ENCODE assay signal across 1 cellular context in the genomic region with DNA sequence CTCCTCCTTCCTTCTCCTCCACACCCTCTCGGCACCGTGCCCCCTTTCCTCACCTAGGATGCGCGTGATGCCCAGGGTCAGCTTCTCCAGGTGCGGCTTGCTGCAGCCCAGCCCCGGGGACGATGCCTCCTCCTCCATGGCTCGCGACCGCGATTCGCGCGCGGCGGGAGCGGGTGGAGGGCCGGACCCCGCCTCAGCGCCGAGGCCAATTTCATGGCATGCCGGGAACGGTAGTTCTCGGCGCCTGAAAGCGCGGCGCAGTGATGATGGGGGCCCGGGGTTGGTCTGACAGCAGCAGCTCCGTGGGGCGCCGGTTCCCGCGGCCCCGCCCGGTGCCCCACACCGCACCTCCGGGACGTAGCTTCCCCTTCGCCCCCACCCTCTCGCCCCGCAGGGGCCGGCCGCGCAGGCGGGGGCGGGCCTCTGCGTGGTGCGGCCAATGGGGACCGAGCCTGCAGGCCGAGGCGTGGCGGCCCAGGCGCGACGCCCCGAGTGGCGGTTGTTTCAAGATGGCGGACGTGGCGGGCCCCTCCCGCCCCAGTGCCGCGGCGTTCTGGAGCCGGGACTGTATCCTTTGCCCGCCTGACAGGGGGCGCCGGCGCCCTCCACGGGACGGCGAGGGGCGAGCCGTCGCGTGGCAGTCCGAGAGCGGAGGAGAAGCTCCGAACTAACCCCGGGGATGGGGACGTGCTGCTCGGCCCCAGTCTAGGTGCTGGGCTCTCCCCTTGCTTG.
TF ChIP-seq lines count a peak whose summit lies in the region.

A gene (plus strand): TSS at position 498 of the 732 bp plus-strand sequence. CDS start 12 bp downstream, at position 510.
A gene with protein sequence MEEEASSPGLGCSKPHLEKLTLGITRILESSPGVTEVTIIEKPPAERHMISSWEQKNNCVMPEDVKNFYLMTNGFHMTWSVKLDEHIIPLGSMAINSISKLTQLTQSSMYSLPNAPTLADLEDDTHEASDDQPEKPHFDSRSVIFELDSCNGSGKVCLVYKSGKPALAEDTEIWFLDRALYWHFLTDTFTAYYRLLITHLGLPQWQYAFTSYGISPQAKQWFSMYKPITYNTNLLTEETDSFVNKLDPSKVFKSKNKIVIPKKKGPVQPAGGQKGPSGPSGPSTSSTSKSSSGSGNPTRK (minus strand): TSS at position 373 of the 732 bp plus-strand sequence. CDS start 235 bp downstream, at position 138.

TF ChIP-seq in HepG2, 621 proteins besides CTCF, POLR2A, EP300 and RAD21 (continued from another document and continues in another):
- TF ChIP-seq, protein P1, sequence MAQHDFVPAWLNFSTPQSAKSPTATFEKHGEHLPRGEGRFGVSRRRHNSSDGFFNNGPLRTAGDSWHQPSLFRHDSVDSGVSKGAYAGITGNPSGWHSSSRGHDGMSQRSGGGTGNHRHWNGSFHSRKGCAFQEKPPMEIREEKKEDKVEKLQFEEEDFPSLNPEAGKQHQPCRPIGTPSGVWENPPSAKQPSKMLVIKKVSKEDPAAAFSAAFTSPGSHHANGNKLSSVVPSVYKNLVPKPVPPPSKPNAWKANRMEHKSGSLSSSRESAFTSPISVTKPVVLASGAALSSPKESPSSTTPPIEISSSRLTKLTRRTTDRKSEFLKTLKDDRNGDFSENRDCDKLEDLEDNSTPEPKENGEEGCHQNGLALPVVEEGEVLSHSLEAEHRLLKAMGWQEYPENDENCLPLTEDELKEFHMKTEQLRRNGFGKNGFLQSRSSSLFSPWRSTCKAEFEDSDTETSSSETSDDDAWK (CRISPR knock-in tag; IDR thresholded peaks at IDR 0.05), result no peak
- TF ChIP-seq TBL1XR1 (IDR thresholded peaks at IDR 0.05; ENCODE audit: borderline replicate concordance, low read length, partially characterized antibody), result no peak
- no peak for TF ChIP-seq ZNF878 (CRISPR knock-in tag; IDR thresholded peaks at IDR 0.05)
- TF ChIP-seq, protein P2, sequence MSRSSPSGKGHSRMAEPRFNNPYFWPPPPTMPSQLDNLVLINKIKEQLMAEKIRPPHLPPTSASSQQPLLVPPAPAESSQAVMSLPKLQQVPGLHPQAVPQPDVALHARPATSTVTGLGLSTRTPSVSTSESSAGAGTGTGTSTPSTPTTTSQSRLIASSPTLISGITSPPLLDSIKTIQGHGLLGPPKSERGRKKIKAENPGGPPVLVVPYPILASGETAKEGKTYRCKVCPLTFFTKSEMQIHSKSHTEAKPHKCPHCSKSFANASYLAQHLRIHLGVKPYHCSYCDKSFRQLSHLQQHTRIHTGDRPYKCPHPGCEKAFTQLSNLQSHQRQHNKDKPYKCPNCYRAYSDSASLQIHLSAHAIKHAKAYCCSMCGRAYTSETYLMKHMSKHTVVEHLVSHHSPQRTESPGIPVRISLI (CRISPR knock-in tag; IDR thresholded peaks at IDR 0.05; ENCODE audit: borderline replicate concordance), result no peak
- peak; percentile 14; the same call in 1 of the 2 replicates for TF ChIP-seq ZNF570 (CRISPR knock-in tag; IDR thresholded peaks at IDR 0.05; ENCODE audit: borderline replicate concordance)
- no peak for TF ChIP-seq ZNF782 (CRISPR knock-in tag; IDR thresholded peaks at IDR 0.05; ENCODE audit: borderline replicate concordance)
- TF ChIP-seq NFKB2 (CRISPR knock-in tag; IDR thresholded peaks at IDR 0.05; ENCODE audit: borderline replicate concordance), result peak; percentile 48; the same call in 1 of the 2 replicates
- TF ChIP-seq ZNF441 (CRISPR knock-in tag; IDR thresholded peaks at IDR 0.05; ENCODE audit: borderline replicate concordance), result peak; percentile 49; the same call in 1 of the 2 replicates
- 0 out of 2 replicates have a peak, but pooled peaks have one; percentile 54 for TF ChIP-seq ZNF788 (CRISPR knock-in tag; IDR thresholded peaks at IDR 0.05; ENCODE audit: borderline replicate concordance)
- TF ChIP-seq ELF1 (CRISPR knock-in tag; IDR thresholded peaks at IDR 0.05), result no peak
- peak; percentile 56 for TF ChIP-seq BRD4 (CRISPR knock-in tag; IDR thresholded peaks at IDR 0.05)
- TF ChIP-seq SRY (CRISPR knock-in tag; IDR thresholded peaks at IDR 0.05), result peak; percentile 30; the same call in 1 of the 2 replicates
- TF ChIP-seq ADNP (CRISPR knock-in tag; IDR thresholded peaks at IDR 0.05), result peak; percentile 85
- peak; percentile 74; the same call in 1 of the 2 replicates for TF ChIP-seq ZNF34 (CRISPR knock-in tag; IDR thresholded peaks at IDR 0.05; ENCODE audit: borderline replicate concordance)
- TF ChIP-seq, protein P3, sequence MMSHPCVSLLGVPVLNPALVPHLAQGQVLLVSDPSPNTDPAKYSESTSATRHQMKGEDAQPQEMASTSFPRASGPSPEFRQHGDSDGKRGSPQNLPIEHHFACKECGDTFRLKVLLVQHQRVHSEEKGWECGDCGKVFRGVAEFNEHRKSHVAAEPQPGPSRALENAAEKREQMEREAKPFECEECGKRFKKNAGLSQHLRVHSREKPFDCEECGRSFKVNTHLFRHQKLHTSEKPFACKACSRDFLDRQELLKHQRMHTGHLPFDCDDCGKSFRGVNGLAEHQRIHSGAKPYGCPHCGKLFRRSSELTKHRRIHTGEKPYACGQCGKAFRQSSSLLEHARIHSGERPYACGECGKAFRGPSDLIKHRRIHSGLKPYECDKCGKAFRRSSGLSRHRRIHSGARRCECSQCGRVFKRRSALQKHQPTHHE (CRISPR knock-in tag; IDR thresholded peaks at IDR 0.05; ENCODE audit: borderline replicate concordance), result no peak
- TF ChIP-seq HNRNPK (IDR thresholded peaks at IDR 0.05; ENCODE audit: low read depth, low read length, poor library complexity, severe bottlenecking), result no peak
- TF ChIP-seq ZNF124 (CRISPR knock-in tag; IDR thresholded peaks at IDR 0.05), result 0 out of 2 replicates have a peak, but pooled peaks have one; percentile 37
- TF ChIP-seq, protein P4, sequence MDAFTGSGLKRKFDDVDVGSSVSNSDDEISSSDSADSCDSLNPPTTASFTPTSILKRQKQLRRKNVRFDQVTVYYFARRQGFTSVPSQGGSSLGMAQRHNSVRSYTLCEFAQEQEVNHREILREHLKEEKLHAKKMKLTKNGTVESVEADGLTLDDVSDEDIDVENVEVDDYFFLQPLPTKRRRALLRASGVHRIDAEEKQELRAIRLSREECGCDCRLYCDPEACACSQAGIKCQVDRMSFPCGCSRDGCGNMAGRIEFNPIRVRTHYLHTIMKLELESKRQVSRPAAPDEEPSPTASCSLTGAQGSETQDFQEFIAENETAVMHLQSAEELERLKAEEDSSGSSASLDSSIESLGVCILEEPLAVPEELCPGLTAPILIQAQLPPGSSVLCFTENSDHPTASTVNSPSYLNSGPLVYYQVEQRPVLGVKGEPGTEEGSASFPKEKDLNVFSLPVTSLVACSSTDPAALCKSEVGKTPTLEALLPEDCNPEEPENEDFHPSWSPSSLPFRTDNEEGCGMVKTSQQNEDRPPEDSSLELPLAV (CRISPR knock-in tag; conservative IDR thresholded peaks at IDR 0.05; ENCODE audit: low read depth), result no peak
- TF ChIP-seq TBX2 (CRISPR knock-in tag; IDR thresholded peaks at IDR 0.05; ENCODE audit: borderline replicate concordance), result peak; percentile 43
- peak; percentile 65 for TF ChIP-seq CHD2 (IDR thresholded peaks at IDR 0.05; ENCODE audit: low read depth, low read length)
- TF ChIP-seq ZNF33A (CRISPR knock-in tag; IDR thresholded peaks at IDR 0.05; ENCODE audit: borderline replicate concordance), result no peak
- TF ChIP-seq ZBTB7A (CRISPR knock-in tag; IDR thresholded peaks at IDR 0.05), result no peak
- peak; percentile 83 for TF ChIP-seq KDM2A (CRISPR knock-in tag; IDR thresholded peaks at IDR 0.05; ENCODE audit: borderline replicate concordance, low read depth)
- TF ChIP-seq SP5 (CRISPR knock-in tag; IDR thresholded peaks at IDR 0.05; ENCODE audit: borderline replicate concordance, low read depth), result no peak
- no peak for TF ChIP-seq ZNF7 (CRISPR knock-in tag; IDR thresholded peaks at IDR 0.05)
- TF ChIP-seq PLRG1 (conservative IDR thresholded peaks at IDR 0.05), result no peak
- TF ChIP-seq NR2F1 (CRISPR knock-in tag; IDR thresholded peaks at IDR 0.05), result no peak
- TF ChIP-seq RFX1 (IDR thresholded peaks at IDR 0.05), result no peak
- TF ChIP-seq, protein P5, sequence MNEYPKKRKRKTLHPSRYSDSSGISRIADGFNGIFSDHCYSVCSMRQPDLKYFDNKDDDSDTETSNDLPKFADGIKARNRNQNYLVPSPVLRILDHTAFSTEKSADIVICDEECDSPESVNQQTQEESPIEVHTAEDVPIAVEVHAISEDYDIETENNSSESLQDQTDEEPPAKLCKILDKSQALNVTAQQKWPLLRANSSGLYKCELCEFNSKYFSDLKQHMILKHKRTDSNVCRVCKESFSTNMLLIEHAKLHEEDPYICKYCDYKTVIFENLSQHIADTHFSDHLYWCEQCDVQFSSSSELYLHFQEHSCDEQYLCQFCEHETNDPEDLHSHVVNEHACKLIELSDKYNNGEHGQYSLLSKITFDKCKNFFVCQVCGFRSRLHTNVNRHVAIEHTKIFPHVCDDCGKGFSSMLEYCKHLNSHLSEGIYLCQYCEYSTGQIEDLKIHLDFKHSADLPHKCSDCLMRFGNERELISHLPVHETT (CRISPR knock-in tag; conservative IDR thresholded peaks at IDR 0.05), result peak; percentile 88
- TF ChIP-seq IRX3 (CRISPR knock-in tag; IDR thresholded peaks at IDR 0.05; ENCODE audit: borderline replicate concordance, low read depth), result 0 out of 2 replicates have a peak, but pooled peaks have one; percentile 44
- TF ChIP-seq ZFYVE20 (CRISPR knock-in tag; IDR thresholded peaks at IDR 0.05; ENCODE audit: borderline replicate concordance, low read depth), result 0 out of 2 replicates have a peak, but pooled peaks have one; percentile 16
- no peak for TF ChIP-seq TEAD2 (CRISPR knock-in tag; IDR thresholded peaks at IDR 0.05)
- TF ChIP-seq ZNF781 (CRISPR knock-in tag; IDR thresholded peaks at IDR 0.05; ENCODE audit: borderline replicate concordance, not compliant biosample characterization), result peak; percentile 48
- TF ChIP-seq NCOA1 (CRISPR knock-in tag; IDR thresholded peaks at IDR 0.05), result no peak
- peak; percentile 71; the same call in 1 of the 2 replicates for TF ChIP-seq ZNF547 (CRISPR knock-in tag; IDR thresholded peaks at IDR 0.05)
- TF ChIP-seq MYNN (CRISPR knock-in tag; IDR thresholded peaks at IDR 0.05; ENCODE audit: low read depth), result no peak; the same call in 1 of the 2 replicates
- no peak for TF ChIP-seq ZNF629 (CRISPR knock-in tag; conservative IDR thresholded peaks at IDR 0.05)
- peak; percentile 77 for TF ChIP-seq KMT2A (CRISPR knock-in tag; IDR thresholded peaks at IDR 0.05)
- TF ChIP-seq ZNF572 (CRISPR knock-in tag; IDR thresholded peaks at IDR 0.05), result no peak; the same call in none of the 2 replicates
- TF ChIP-seq ZNF207 (IDR thresholded peaks at IDR 0.05; ENCODE audit: borderline replicate concordance), result no peak
- TF ChIP-seq, protein P6, sequence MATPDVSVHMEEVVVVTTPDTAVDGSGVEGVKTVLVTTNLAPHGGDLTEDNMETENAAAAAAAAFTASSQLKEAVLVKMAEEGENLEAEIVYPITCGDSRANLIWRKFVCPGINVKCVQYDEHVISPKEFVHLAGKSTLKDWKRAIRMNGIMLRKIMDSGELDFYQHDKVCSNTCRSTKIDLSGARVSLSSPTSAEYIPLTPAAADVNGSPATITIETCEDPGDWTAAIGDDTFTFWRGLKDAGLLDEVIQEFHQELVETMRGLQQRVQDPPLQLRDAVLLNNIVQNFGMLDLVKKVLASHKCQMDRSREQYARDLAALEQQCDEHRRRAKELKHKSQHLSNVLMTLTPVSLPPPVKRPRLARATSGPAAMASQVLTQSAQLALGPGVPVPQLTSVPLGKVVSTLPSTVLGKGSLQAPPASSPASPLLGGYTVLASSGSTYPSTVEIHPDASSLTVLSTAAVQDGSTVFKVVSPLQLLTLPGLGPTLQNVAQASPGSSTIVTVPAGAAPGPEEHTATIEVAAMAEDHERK (CRISPR knock-in tag; IDR thresholded peaks at IDR 0.05; ENCODE audit: low read depth), result no peak
- no peak for TF ChIP-seq RXRB (CRISPR knock-in tag; IDR thresholded peaks at IDR 0.05; ENCODE audit: borderline replicate concordance)
- TF ChIP-seq ZNF282 (IDR thresholded peaks at IDR 0.05; ENCODE audit: partially characterized antibody), result no peak
- TF ChIP-seq ZNF839 (CRISPR knock-in tag; IDR thresholded peaks at IDR 0.05; ENCODE audit: borderline replicate concordance), result 0 out of 2 replicates have a peak, but pooled peaks have one; percentile 48
- peak; percentile 35 for TF ChIP-seq NCOA2 (CRISPR knock-in tag; IDR thresholded peaks at IDR 0.05)
- TF ChIP-seq EED (CRISPR knock-in tag; IDR thresholded peaks at IDR 0.05), result no peak
- TF ChIP-seq, protein P7, sequence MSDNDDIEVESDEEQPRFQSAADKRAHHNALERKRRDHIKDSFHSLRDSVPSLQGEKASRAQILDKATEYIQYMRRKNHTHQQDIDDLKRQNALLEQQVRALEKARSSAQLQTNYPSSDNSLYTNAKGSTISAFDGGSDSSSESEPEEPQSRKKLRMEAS (IDR thresholded peaks at IDR 0.05), result peak; percentile 95
- no peak for TF ChIP-seq ZMYM3 (CRISPR knock-in tag; IDR thresholded peaks at IDR 0.05)
- no peak for TF ChIP-seq ZEB1 (IDR thresholded peaks at IDR 0.05; ENCODE audit: insufficient replicate concordance, low read depth)
- TF ChIP-seq SNAI1 (CRISPR knock-in tag; IDR thresholded peaks at IDR 0.05; ENCODE audit: borderline replicate concordance), result no peak
- TF ChIP-seq, protein P8, sequence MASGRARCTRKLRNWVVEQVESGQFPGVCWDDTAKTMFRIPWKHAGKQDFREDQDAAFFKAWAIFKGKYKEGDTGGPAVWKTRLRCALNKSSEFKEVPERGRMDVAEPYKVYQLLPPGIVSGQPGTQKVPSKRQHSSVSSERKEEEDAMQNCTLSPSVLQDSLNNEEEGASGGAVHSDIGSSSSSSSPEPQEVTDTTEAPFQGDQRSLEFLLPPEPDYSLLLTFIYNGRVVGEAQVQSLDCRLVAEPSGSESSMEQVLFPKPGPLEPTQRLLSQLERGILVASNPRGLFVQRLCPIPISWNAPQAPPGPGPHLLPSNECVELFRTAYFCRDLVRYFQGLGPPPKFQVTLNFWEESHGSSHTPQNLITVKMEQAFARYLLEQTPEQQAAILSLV (CRISPR knock-in tag; IDR thresholded peaks at IDR 0.05; ENCODE audit: borderline replicate concordance), result 0 out of 2 replicates have a peak, but pooled peaks have one; percentile 18
- peak; percentile 69; the same call in 1 of the 2 replicates for TF ChIP-seq TGIF2 (CRISPR knock-in tag; IDR thresholded peaks at IDR 0.05)
- peak; percentile 55 for TF ChIP-seq ZNF709 (CRISPR knock-in tag; IDR thresholded peaks at IDR 0.05)
- TF ChIP-seq HMG20B (CRISPR knock-in tag; conservative IDR thresholded peaks at IDR 0.05), result 0 out of 2 replicates have a peak, but pooled peaks have one; percentile 26
- no peak for TF ChIP-seq NCOA5 (CRISPR knock-in tag; IDR thresholded peaks at IDR 0.05)
- TF ChIP-seq, protein P9, sequence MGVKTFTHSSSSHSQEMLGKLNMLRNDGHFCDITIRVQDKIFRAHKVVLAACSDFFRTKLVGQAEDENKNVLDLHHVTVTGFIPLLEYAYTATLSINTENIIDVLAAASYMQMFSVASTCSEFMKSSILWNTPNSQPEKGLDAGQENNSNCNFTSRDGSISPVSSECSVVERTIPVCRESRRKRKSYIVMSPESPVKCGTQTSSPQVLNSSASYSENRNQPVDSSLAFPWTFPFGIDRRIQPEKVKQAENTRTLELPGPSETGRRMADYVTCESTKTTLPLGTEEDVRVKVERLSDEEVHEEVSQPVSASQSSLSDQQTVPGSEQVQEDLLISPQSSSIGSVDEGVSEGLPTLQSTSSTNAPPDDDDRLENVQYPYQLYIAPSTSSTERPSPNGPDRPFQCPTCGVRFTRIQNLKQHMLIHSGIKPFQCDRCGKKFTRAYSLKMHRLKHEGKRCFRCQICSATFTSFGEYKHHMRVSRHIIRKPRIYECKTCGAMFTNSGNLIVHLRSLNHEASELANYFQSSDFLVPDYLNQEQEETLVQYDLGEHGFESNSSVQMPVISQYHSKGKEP (CRISPR knock-in tag; IDR thresholded peaks at IDR 0.05), result no peak; the same call in 1 of the 2 replicates
- TF ChIP-seq FOXP1 (IDR thresholded peaks at IDR 0.05), result no peak
- TF ChIP-seq FOXP1 (CRISPR knock-in tag; IDR thresholded peaks at IDR 0.05), result no peak
